22 cellular contexts compared by ENCODE assay signal in the genomic region with DNA sequence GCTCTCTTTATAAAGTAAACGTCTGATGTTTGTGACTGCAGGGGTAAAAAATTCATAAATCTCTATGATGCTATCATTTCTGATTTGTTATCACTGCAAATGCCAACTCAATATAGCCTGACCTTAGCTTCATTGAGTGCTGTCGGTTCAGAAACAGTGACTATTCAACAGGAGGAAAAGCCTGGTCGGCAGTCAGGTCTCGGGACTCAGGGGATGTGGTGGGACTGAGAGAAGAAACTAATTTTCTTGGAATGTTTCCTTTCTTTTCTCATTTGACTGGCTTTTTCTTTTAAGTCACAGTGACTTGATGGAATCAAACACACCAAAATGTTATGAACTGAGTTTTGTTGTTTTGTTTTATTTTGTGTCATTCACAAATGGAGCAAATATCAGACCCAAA. TPM values are rescaled to one million over a fixed set of nuclear protein-coding genes. Genes with fewer than 3 reads are reported as not detected.
DNase-seq lines count a peak whose midpoint lies in the region; TF ChIP-seq lines count a peak whose summit lies in the region.
"Had no signal": no experiment of that assay in that cellular context is flagged by ENCODE, and none has a peak within 500 bp of the region (broad histone marks: within the 10 kb centered on the region; RNA-seq: fewer than 3 reads in every experiment).

No MANE protein-coding gene starts in this region.

- TF ChIP-seq CTCF in thyroid gland (IDR thresholded peaks at IDR 0.05), result no peak

- CTCF ChIA-PET in activated CD4-positive, alpha-beta memory T cell treated with anti-CD3 and anti-CD28 coated beads, Interleukin-2, amount 10 ng/mL, durations not matched to agents 7 days and 5 days (lab: Charles Lee), result interaction anchor here (0.8 kb wide), 1 partner anchor 470 kb away, joined by 3 read pairs; no protein-coding TSS in a partner anchor

- DNase-seq in NCI-H446 treated with DMSO at 0.1 percent for 48 hours (lab: John Stamatoyannopoulos, UW) (peak; percentile 4), NCI-H446 (lab: John Stamatoyannopoulos, UW) (no peak), SHP77 (lab: John Stamatoyannopoulos, UW) (peak; percentile 23 to 48), inferior parietal cortex (ENCODE audit: extremely low spot score) (peak; percentile 9), thyroid gland (peak; percentile 56 to 68), activated gamma-delta T cell treated with Interleukin-2 at 50 U/mL for 16 hours (no peak), islet precursor cell (no peak)
- DNase-seq in activated CD4-positive, alpha-beta memory T cell treated with anti-CD3 and anti-CD28 coated beads, Interleukin-2, amount 10 ng/mL, durations not matched to agents 7 days and 5 days, result no peak
- DNase-seq: CD4-positive, CD25-positive, alpha-beta regulatory T cell; COR-L47; DMS 273 treated with DMSO at 0.1 percent for 48 hours; H9; NCI-H146; NCI-H2081 treated with DMSO at 0.1 percent for 48 hours; NCI-H226; NCI-H69 had no signal

- peak in 1 of 2 donors; percentile 69 for TF ChIP-seq POLR2A in thyroid gland (IDR thresholded peaks at IDR 0.05)

- no peaks in the 10 kb centered on the region for H3K27me3 Mint-ChIP-seq in activated CD4-positive, alpha-beta memory T cell treated with anti-CD3 and anti-CD28 coated beads, Interleukin-2, amount 10 ng/mL, durations not matched to agents 7 days and 5 days
- H3K27me3 Mint-ChIP-seq: CD4-positive, CD25-positive, alpha-beta regulatory T cell had no signal

- peaks cover 4 to 18% of the 10 kb centered on the region in 2 donors for H3K4me1 ChIP-seq in thyroid gland

- peak overlapping the region in 2 of 3 donors; percentile 4 for H3K4me3 ChIP-seq in thyroid gland (replicated peaks in 1 of 3)

- H3K9me3 ChIP-seq in thyroid gland, result no peaks in the 10 kb centered on the region

- 11 to 20% methylated on average over 4 of the region's 4 CpGs for WGBS in thyroid gland, 2 donors

- no peak overlapping the region for H3K27ac Mint-ChIP-seq in activated CD4-positive, alpha-beta memory T cell treated with anti-CD3 and anti-CD28 coated beads, Interleukin-2, amount 10 ng/mL, durations not matched to agents 7 days and 5 days
- H3K27ac Mint-ChIP-seq: B cell; CD4-positive, CD25-positive, alpha-beta regulatory T cell had no signal

- H3K36me3 Mint-ChIP-seq in activated CD4-positive, alpha-beta memory T cell treated with anti-CD3 and anti-CD28 coated beads, Interleukin-2, amount 10 ng/mL, durations not matched to agents 7 days and 5 days (ENCODE audit: low read depth), result no peaks in the 10 kb centered on the region
- H3K36me3 Mint-ChIP-seq: CD4-positive, CD25-positive, alpha-beta regulatory T cell had no signal

- H3K27me3 ChIP-seq in thyroid gland, result no peaks in the 10 kb centered on the region

- POLR2A ChIA-PET in activated CD4-positive, alpha-beta memory T cell treated with anti-CD3 and anti-CD28 coated beads, Interleukin-2, amount 10 ng/mL, durations not matched to agents 7 days and 5 days (lab: Charles Lee), result no interaction called here

- H3K27ac ChIP-seq in thyroid gland, result peak overlapping the region; percentile 94 to 99 (median 99)
- H3K27ac ChIP-seq: HL-60, KMS-11 had no signal

- no peaks in the 10 kb centered on the region for H3K36me3 ChIP-seq in thyroid gland

- no peaks in the 10 kb centered on the region for H3K9me3 Mint-ChIP-seq in activated CD4-positive, alpha-beta memory T cell treated with anti-CD3 and anti-CD28 coated beads, Interleukin-2, amount 10 ng/mL, durations not matched to agents 7 days and 5 days
- H3K9me3 Mint-ChIP-seq: H9 had no signal

- H3K4me3 Mint-ChIP-seq in activated CD4-positive, alpha-beta memory T cell treated with anti-CD3 and anti-CD28 coated beads, Interleukin-2, amount 10 ng/mL, durations not matched to agents 7 days and 5 days, result no peak overlapping the region
- H3K4me3 Mint-ChIP-seq: B cell; CD4-positive, CD25-positive, alpha-beta regulatory T cell; H9 had no signal

- intact Hi-C loops in thyroid gland (cut with DNase I), result no loop called here

- no peaks in the 10 kb centered on the region for H3K4me1 Mint-ChIP-seq in activated CD4-positive, alpha-beta memory T cell treated with anti-CD3 and anti-CD28 coated beads, Interleukin-2, amount 10 ng/mL, durations not matched to agents 7 days and 5 days
- H3K4me1 Mint-ChIP-seq: B cell; CD4-positive, CD25-positive, alpha-beta regulatory T cell had no signal

RNA-seq across cellular contexts. Expression of a gene that starts 5.8 kb away (rescaled TPM):
- total RNA-seq in thyroid gland, result 1,000 to 10,000 TPM; 1,352 to 4,044 (median 2,415) TPM
- total RNA-seq in activated CD4-positive, alpha-beta memory T cell treated with anti-CD3 and anti-CD28 coated beads, Interleukin-2, amount 10 ng/mL, durations not matched to agents 7 days and 5 days, result not detected
- total RNA-seq: A172; B cell; CD4-positive, CD25-positive, alpha-beta regulatory T cell; HT1080; OCI-LY7 had no signal

Comparison
In these comparisons a context has a peak if more than half of its experiments do, and no peak if none do; other contexts are left out.
1. DNase-seq: peak in NCI-H446 treated with DMSO at 0.1 percent for 48 hours (single experiment), SHP77 (2 of 2), inferior parietal cortex (single experiment) and thyroid gland (2 of 2); none in NCI-H446 (0 of 2), activated CD4-positive, alpha-beta memory T cell treated with anti-CD3 and anti-CD28 coated beads, Interleukin-2, amount 10 ng/mL, durations not matched to agents 7 days and 5 days (single experiment), activated gamma-delta T cell treated with Interleukin-2 at 50 U/mL for 16 hours (single experiment) and islet precursor cell (single experiment).
2. RNA of a gene that starts 5.8 kb away (total RNA-seq): 1,352 to 4,044 TPM in thyroid gland; not detected in activated CD4-positive, alpha-beta memory T cell treated with anti-CD3 and anti-CD28 coated beads, Interleukin-2, amount 10 ng/mL, durations not matched to agents 7 days and 5 days; every median in the first group is over 1,000 times any median in the second.